In genomic region chr1:67148516-67149178, GRCh38 we compare ENCODE assay signal across 10 cellular contexts. TPM values are rescaled to one million over a fixed set of nuclear protein-coding genes. Genes with fewer than 3 reads are reported as not detected.
DNase-seq lines count a peak whose midpoint lies in the region; ATAC-seq and TF ChIP-seq lines count a peak whose summit lies in the region.
"Had no signal": no experiment of that assay in that cellular context is flagged by ENCODE, and none has a peak within 500 bp of the region (broad histone marks: within the 10 kb centered on the region; RNA-seq: fewer than 3 reads in every experiment).

No MANE protein-coding gene starts in this region.

- in situ Hi-C loops in GM23248 (cut with MboI): loop anchor here (5.0 kb wide), 2 partner anchors 151 to 386 kb away; no protein-coding TSS in a partner anchor

- H3K36me3 ChIP-seq in GM23248 (ENCODE audit: low read depth): no peaks in the 10 kb centered on the region
- no peaks in the 10 kb centered on the region for H3K36me3 ChIP-seq in OCI-LY3 (replicated peaks; ENCODE audit: low read depth, low read length)
- no peaks in the 10 kb centered on the region for H3K36me3 ChIP-seq in prostate gland
- H3K36me3 ChIP-seq: SJSA1 had no signal

- DNase-seq in GM03348 (ENCODE audit: low spot score) (peak; percentile 22), GM23248 (peak; percentile 29), kidney tubule cell (ENCODE audit: low spot score) (peak; percentile 22), nucleus accumbens (lab: John Stamatoyannopoulos, UW) (no peak), prostate gland (ENCODE audit: low spot score) (no peak), pons (ENCODE audit: low spot score) (no peak)

- H3K4me3 ChIP-seq in GM23248: peak overlapping the region; percentile 17; the same call in 1 of the 2 replicates
- H3K4me3 ChIP-seq in OCI-LY3 (ENCODE audit: low read length): no peak overlapping the region
- no peak overlapping the region for H3K4me3 ChIP-seq in prostate gland
- H3K4me3 ChIP-seq: SJSA1 had no signal

- no peaks in the 10 kb centered on the region for H3K9me3 ChIP-seq in GM23248 (ENCODE audit: low read depth)
- H3K9me3 ChIP-seq in OCI-LY3 (ENCODE audit: insufficient read depth, low read length): no peaks in the 10 kb centered on the region
- H3K9me3 ChIP-seq in prostate gland: no peaks in the 10 kb centered on the region
- H3K9me3 ChIP-seq: SJSA1 had no signal

- H4K20me1 ChIP-seq in GM23248 (ENCODE audit: insufficient read depth): no peaks in the 10 kb centered on the region
- no peaks in the 10 kb centered on the region for H4K20me1 ChIP-seq in OCI-LY3 (ENCODE audit: insufficient read depth, low read length)

- peaks cover 7% of the 10 kb centered on the region for H3K27me3 ChIP-seq in GM23248 (replicated peaks; ENCODE audit: insufficient read depth)
- H3K27me3 ChIP-seq in OCI-LY3 (ENCODE audit: low read depth, low read length): peaks cover 14% of the 10 kb centered on the region
- H3K27me3 ChIP-seq in prostate gland (replicated peaks; ENCODE audit: insufficient read depth): no peaks in the 10 kb centered on the region

- H3K27ac ChIP-seq in GM23248: no peak overlapping the region
- no peak overlapping the region for H3K27ac ChIP-seq in OCI-LY3 (ENCODE audit: low read length)
- no peak overlapping the region for H3K27ac ChIP-seq in prostate gland
- H3K27ac ChIP-seq: SJSA1 had no signal

- no peaks in the 10 kb centered on the region for H3K9me2 ChIP-seq in GM23248 (ENCODE audit: insufficient read depth)

- no peaks in the 10 kb centered on the region for H3F3A ChIP-seq in GM23248 (ENCODE audit: insufficient read depth)

- H3K4me1 ChIP-seq in GM23248 (ENCODE audit: insufficient read depth): peaks cover 4% of the 10 kb centered on the region; the same call in 1 of the 2 replicates
- H3K4me1 ChIP-seq in OCI-LY3 (ENCODE audit: low read length): peaks cover 18% of the 10 kb centered on the region
- H3K4me1 ChIP-seq in prostate gland (replicated peaks): peaks cover 3% of the 10 kb centered on the region

- no peak overlapping the region for H3K9ac ChIP-seq in GM23248
- H3K9ac ChIP-seq in OCI-LY3 (ENCODE audit: low read length): no peak overlapping the region

- intact Hi-C loops in prostate gland (cut with DNase I): loop anchor here (5.0 to 10.0 kb wide), 2 partner anchors 94 to 151 kb away; partner anchors contain the start of gene SLC35D1

- 35 to 38% methylated on average over 6 of the region's 6 CpGs for WGBS in GM23248 (ENCODE audit: low coverage in 1 of 2, low lambda C conversion rate in 2 of 2, missing lambda C conversion rate in 2 of 2), 2 experiments
- 57% methylated on average over 6 of the region's 6 CpGs for WGBS in prostate gland

- peak overlapping the region; percentile 83 for H2AFZ ChIP-seq in GM23248
- H2AFZ ChIP-seq in OCI-LY3 (ENCODE audit: low read depth, low read length): peak overlapping the region; percentile 63

- H3K79me2 ChIP-seq in GM23248 (ENCODE audit: insufficient read depth) (no peaks in the 10 kb centered on the region), OCI-LY3 (ENCODE audit: low read length) (no peaks in the 10 kb centered on the region)

- no peak for TF ChIP-seq CTCF in OCI-LY3 (IDR thresholded peaks at IDR 0.05; ENCODE audit: low read depth, low read length)
- TF ChIP-seq CTCF in prostate gland (IDR thresholded peaks at IDR 0.05): no peak

- H3K4me2 ChIP-seq in GM23248 (ENCODE audit: unreplicated experiment): peak overlapping the region; percentile 31
- H3K4me2 ChIP-seq in OCI-LY3 (ENCODE audit: low read length): peak overlapping the region; percentile 71

- TF ChIP-seq POLR2A in prostate gland (IDR thresholded peaks at IDR 0.05): no peak

- ATAC-seq in HG03378 (IDR thresholded peaks at IDR 0.05; ENCODE audit: unreplicated experiment): no peak

RNA-seq across cellular contexts. Expression of gene C1orf141, which starts 13.9 kb away (rescaled TPM):
- total RNA-seq in GM23248 (2014; rRNA removed; shearing (Covaris generic)): not detected in 2 replicates
- not detected in 2 replicates for polyA plus RNA-seq in GM23248 (2016; fragmentation: Nextera tagmentation; extraction: Ambion mirVana)
- total RNA-seq in prostate gland: 1 to 10 TPM in 1 of 2 donors, not detected in 1; 5.4 TPM
- total RNA-seq: epithelial cell of proximal tubule, SJSA1 had no signal

RNA-seq across cellular contexts. Expression of gene IL23R, which starts 17.6 kb away (rescaled TPM):
- total RNA-seq in GM23248 (2014; rRNA removed; shearing (Covaris generic)): not detected in 2 replicates
- polyA plus RNA-seq in GM23248 (2016; fragmentation: Nextera tagmentation; extraction: Ambion mirVana): not detected in 2 replicates
- total RNA-seq in prostate gland: under 1 TPM in 1 of 2 donors, not detected in 1; 0.74 TPM
- total RNA-seq: epithelial cell of proximal tubule, SJSA1 had no signal

Comparison
In these comparisons a context has a peak if more than half of its experiments do, and no peak if none do; other contexts are left out.
1. DNase-seq: peak in GM03348 (single experiment), GM23248 (single experiment) and kidney tubule cell (single experiment); none in nucleus accumbens (0 of 56), prostate gland (single experiment) and pons (single experiment).